Comparison of ENCODE assay signal across 9 cellular contexts in the genomic region with DNA sequence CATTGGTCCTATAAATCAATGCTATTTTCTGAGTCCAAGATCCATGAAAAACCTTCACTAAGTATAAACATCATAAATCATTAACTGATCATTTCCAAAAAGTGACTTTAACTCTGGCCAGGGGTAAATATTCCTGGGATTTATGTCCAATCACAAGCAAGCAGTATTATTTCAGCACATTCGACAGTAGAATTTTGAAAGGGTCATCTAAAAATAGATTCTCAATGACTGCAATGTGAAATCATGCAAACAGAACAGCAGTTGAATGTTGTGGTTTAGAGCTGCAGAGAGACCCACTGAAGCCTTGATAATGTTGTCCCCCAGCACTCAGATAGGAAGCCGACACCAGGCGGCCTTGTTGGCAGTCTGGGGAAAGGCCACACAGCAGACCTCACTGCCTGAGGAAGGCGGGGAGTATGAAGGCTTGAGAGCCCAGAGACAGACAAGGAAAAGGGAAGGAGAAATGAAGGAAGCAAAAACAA. TPM values are rescaled to one million over a fixed set of nuclear protein-coding genes. Genes with fewer than 3 reads are reported as not detected.
DNase-seq lines count a peak whose midpoint lies in the region; ATAC-seq, FAIRE-seq and TF ChIP-seq lines count a peak whose summit lies in the region.
"Had no signal": no experiment of that assay in that cellular context is flagged by ENCODE, and none has a peak within 500 bp of the region (broad histone marks: within the 10 kb centered on the region; RNA-seq: fewer than 3 reads in every experiment).

No MANE protein-coding gene starts in this region.

- H3K27ac ChIP-seq in cardiac muscle cell (peak overlapping the region; percentile 90), Karpas-422 (ENCODE audit: low read length) (no peak overlapping the region)

- POLR2A ChIA-PET in T-cell (lab: Charles Lee): no interaction called here

- H2AFZ ChIP-seq in Karpas-422 (ENCODE audit: low read length): no peak overlapping the region

- peak overlapping the region in 1 of 2 donors; percentile 56 for H3K27ac Mint-ChIP-seq in T-cell

- H3K9me2 ChIP-seq in Karpas-422 (replicated peaks; ENCODE audit: insufficient read depth, low read length): no peaks in the 10 kb centered on the region

- H3K36me3 Mint-ChIP-seq in T-cell: peaks cover 3% of the 10 kb centered on the region

- FAIRE-seq in GM12891 (lab: Jason Lieb, UNC): peak; percentile 52

- H3K4me3 ChIP-seq in cardiac muscle cell (no peak overlapping the region), retinal pigment epithelial cell (ENCODE audit: low read length) (no peak overlapping the region), Karpas-422 (ENCODE audit: low read length) (no peak overlapping the region)

- peaks cover 19% of the 10 kb centered on the region for H3K4me1 ChIP-seq in cardiac muscle cell (ENCODE audit: low read depth)
- peaks cover 16% of the 10 kb centered on the region for H3K4me1 ChIP-seq in Karpas-422 (ENCODE audit: low read length)

- no peaks in the 10 kb centered on the region for H3K36me3 ChIP-seq in cardiac muscle cell
- H3K36me3 ChIP-seq in Karpas-422 (ENCODE audit: insufficient read depth, low read length): no peaks in the 10 kb centered on the region

- in situ Hi-C loops in SK-MEL-5 (cut with HindIII; ENCODE audit: low pct_unique_long_range_greater_than_20kb, low sequenced_read_pairs): no loop called here

- ATAC-seq in T-cell (replicated peaks in 1 of 4): no peak
- ATAC-seq in GM21526 (IDR thresholded peaks at IDR 0.05; ENCODE audit: low FRiP score, unreplicated experiment): no peak

- no peaks in the 10 kb centered on the region for H3K9me3 Mint-ChIP-seq in T-cell

- H3K79me2 ChIP-seq in Karpas-422 (ENCODE audit: low read length): no peaks in the 10 kb centered on the region

- H3K27me3 ChIP-seq in cardiac muscle cell (no peaks in the 10 kb centered on the region), Karpas-422 (ENCODE audit: low read length) (no peaks in the 10 kb centered on the region)

- no peak for TF ChIP-seq CTCF in cardiac muscle cell (IDR thresholded peaks at IDR 0.05; ENCODE audit: low read depth, low read length)
- peak; percentile 9 for TF ChIP-seq CTCF in retinal pigment epithelial cell (conservative IDR thresholded peaks at IDR 0.05; ENCODE audit: low read depth, low read length)

- H3K9me3 ChIP-seq in cardiac muscle cell (ENCODE audit: low read depth): no peaks in the 10 kb centered on the region
- no peaks in the 10 kb centered on the region for H3K9me3 ChIP-seq in Karpas-422 (ENCODE audit: low read length)

- DNase-seq in GM12891 (ENCODE audit: insufficient read length, low spot score): peak; percentile 12
- peak; percentile 25 for DNase-seq in SK-MEL-5 (ENCODE audit: low read depth, low spot score)
- peak; percentile 77 to 83 for DNase-seq in cardiac muscle cell (ENCODE audit: low read depth in 1 of 2, low spot score in 1 of 2)
- DNase-seq in retinal pigment epithelial cell (ENCODE audit: low read depth): peak; percentile 67
- DNase-seq in T-cell: no peak
- no peak for DNase-seq in Karpas-422
- DNase-seq in GM19240 (ENCODE audit: insufficient read length, low spot score): no peak
- DNase-seq: NCI-H524 treated with DMSO at 0.1 percent for 48 hours had no signal

- H3K9ac ChIP-seq in Karpas-422 (ENCODE audit: low read length): no peak overlapping the region

- CTCF ChIA-PET in T-cell (lab: Charles Lee): interaction anchor here in 1 of 2 donors (0.6 kb wide), 1 partner anchor 135 kb away, joined by 6 read pairs; no protein-coding TSS in a partner anchor

- no peaks in the 10 kb centered on the region for H4K20me1 ChIP-seq in Karpas-422 (ENCODE audit: insufficient read depth, low read depth, low read length)

- no peak overlapping the region for H3K4me3 Mint-ChIP-seq in T-cell

- no peaks in the 10 kb centered on the region for H3K27me3 Mint-ChIP-seq in T-cell

- H3K4me1 Mint-ChIP-seq in T-cell: peaks cover 5 to 35% (median 29%) of the 10 kb centered on the region in 3 donors

- H3K4me2 ChIP-seq in Karpas-422 (ENCODE audit: low read depth, low read length, poor library complexity, severe bottlenecking): no peak overlapping the region

- no peak for TF ChIP-seq POLR2A in GM12891 (IDR thresholded peaks at IDR 0.05; ENCODE audit: low read depth, low read length)

TF ChIP-seq in GM12891, 5 proteins besides CTCF, POLR2A, EP300 and RAD21:
- no peak for TF ChIP-seq POLR2AphosphoS5 (IDR thresholded peaks at IDR 0.05; ENCODE audit: low read depth, low read length)
- no peak for TF ChIP-seq TAF1 (IDR thresholded peaks at IDR 0.05; ENCODE audit: low read depth, low read length)
- TF ChIP-seq POU2F2 (IDR thresholded peaks at IDR 0.05; ENCODE audit: low read depth, low read length): no peak
- no peak for TF ChIP-seq SPI1 (IDR thresholded peaks at IDR 0.05; ENCODE audit: low read depth, low read length)
- no peak for TF ChIP-seq PAX5 (IDR thresholded peaks at IDR 0.05; ENCODE audit: insufficient read depth, low read length, severe bottlenecking)

RNA-seq across cellular contexts. Expression of gene FAM107B, which starts 38.1 kb away (rescaled TPM):
- 27.6 TPM for polyA plus RNA-seq in GM12891 (2012; ENCODE audit: low read depth, missing spikeins)
- total RNA-seq in SK-MEL-5 (2014; rRNA removed; shearing (Covaris generic)): 12.6 and 15.8 TPM in 2 replicates
- polyA plus RNA-seq in SK-MEL-5 (2015; cell fraction: cytosol; rRNA removed): 25.7 and 38.4 TPM in 2 replicates
- 8.3 and 15.5 TPM in 2 replicates for polyA plus RNA-seq in SK-MEL-5 (2015; cell fraction: nucleus; rRNA removed)
- total RNA-seq in cardiac muscle cell (6.0 TPM in 2 replicates), T-cell (100 to 1,000 TPM; 175 to 298 (median 214) TPM)
- 9.6 and 12.8 TPM in 2 replicates for polyA plus RNA-seq in cardiac muscle cell
- total RNA-seq in Karpas-422 (2014; rRNA removed; shearing (Covaris generic); ENCODE audit: low replicate concordance): 110 and 158 TPM in 2 replicates

Comparison
In these comparisons a context has a peak if more than half of its experiments do, and no peak if none do; other contexts are left out.
1. DNase-seq: peak in GM12891 (single experiment), SK-MEL-5 (single experiment), cardiac muscle cell (2 of 2) and retinal pigment epithelial cell (single experiment); none in T-cell (0 of 34), Karpas-422 (single experiment) and GM19240 (single experiment).